8 cellular contexts compared by ENCODE assay signal in the genomic region with DNA sequence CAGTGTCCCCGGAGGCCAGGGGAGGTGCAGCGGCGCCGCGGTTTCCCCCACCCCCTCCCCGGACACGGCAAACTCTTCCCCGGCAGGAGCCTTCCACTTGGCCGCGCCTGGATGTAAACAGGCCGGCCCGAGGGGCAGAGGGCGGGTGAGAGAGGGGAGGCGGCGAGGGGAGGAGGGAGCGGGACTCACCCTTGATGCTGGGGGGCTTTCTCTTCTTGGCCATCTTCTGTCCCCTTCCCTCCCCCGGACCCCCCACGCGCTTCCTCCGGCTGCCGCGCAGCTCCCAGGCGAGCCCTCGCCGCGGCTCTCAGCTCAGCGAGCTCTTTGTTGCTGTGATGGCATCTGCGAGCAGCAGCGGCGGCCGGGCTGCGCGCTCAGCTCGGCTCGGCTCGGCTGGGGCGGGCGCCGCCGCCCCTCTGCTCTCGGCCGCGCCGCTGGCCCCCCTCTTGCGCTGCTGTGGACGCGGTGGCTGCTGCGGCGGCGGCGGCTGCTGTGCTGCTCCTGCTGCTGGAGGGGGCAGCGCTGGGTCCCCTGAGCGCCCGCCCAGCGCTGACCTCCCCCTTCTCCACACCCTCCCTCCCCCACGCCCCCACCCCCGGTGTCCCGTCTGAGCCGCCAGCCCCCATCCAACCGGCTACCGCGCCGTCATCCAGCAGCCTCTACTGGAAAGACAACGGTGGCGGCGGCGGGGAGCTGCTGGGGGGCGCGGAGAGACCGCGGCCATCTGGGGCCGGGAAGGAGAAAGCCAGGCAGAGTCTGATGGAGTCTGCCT. TPM values are rescaled to one million over a fixed set of nuclear protein-coding genes. Genes with fewer than 3 reads are reported as not detected.
DNase-seq lines count a peak whose midpoint lies in the region; ATAC-seq, FAIRE-seq and TF ChIP-seq lines count a peak whose summit lies in the region.

No MANE protein-coding gene starts in this region.

- H3K27me3 Mint-ChIP-seq in activated T-cell treated with anti-CD3 and anti-CD28 coated beads, Interleukin-2, amount 50 U/mL, for 72 hours (ENCODE audit: low read depth): peaks cover 90% of the 10 kb centered on the region
- peaks cover 38% of the 10 kb centered on the region for H3K27me3 Mint-ChIP-seq in neural crest cell (ENCODE audit: low read depth)

- H3K9me3 Mint-ChIP-seq in activated T-cell treated with anti-CD3 and anti-CD28 coated beads, Interleukin-2, amount 50 U/mL, for 72 hours: peaks cover 0 to 3% of the 10 kb centered on the region in 2 donors
- peaks cover 2% of the 10 kb centered on the region for H3K9me3 Mint-ChIP-seq in neural crest cell

- peak overlapping the region; percentile 99 for H3K4me2 ChIP-seq in A549

- CTCF ChIA-PET in A549 (lab: Yijun Ruan, JAX): interaction anchor here (0.6 to 2.2 kb wide), 4 partner anchors 11 to 145 kb away, joined by 3 to 8 read pairs (median 4); no protein-coding TSS in a partner anchor

- H3K27ac Mint-ChIP-seq in activated T-cell treated with anti-CD3 and anti-CD28 coated beads, Interleukin-2, amount 50 U/mL, for 72 hours: no peak overlapping the region
- H3K27ac Mint-ChIP-seq in neural crest cell (ENCODE audit: unreplicated experiment): no peak overlapping the region

- no peak for FAIRE-seq in A549 (lab: Jason Lieb, UNC)

- peaks cover 17% of the 10 kb centered on the region for H3K4me1 Mint-ChIP-seq in activated T-cell treated with anti-CD3 and anti-CD28 coated beads, Interleukin-2, amount 50 U/mL, for 72 hours (ENCODE audit: low read depth)
- peaks cover 25% of the 10 kb centered on the region for H3K4me1 Mint-ChIP-seq in neural crest cell

- H3K27ac ChIP-seq in A549: peak overlapping the region in 1 of 2 experiments; percentile 63; a peak in 3 of 6 replicates

- in situ Hi-C loops in GM13977 (cut with MboI; ENCODE audit: low pct_unique_long_range_greater_than_20kb, low sequenced_read_pairs, unreplicated experiment): no loop called here

- H3K4me1 ChIP-seq in A549: no peaks in the 10 kb centered on the region

- H3K4me3 ChIP-seq in A549 (peak overlapping the region; percentile 56), fibroblast of villous mesenchyme (ENCODE audit: low read depth, low read length) (peak overlapping the region; percentile 51)
- H3K4me3 ChIP-seq in Jurkat, Clone E6-1 (ENCODE audit: low read length): peak overlapping the region; percentile 83

- TF ChIP-seq RAD21 in A549 (conservative IDR thresholded peaks at IDR 0.05 in 1 of 2, IDR thresholded peaks at IDR 0.05 in 1 of 2): no peak

- no peak for TF ChIP-seq CTCF in A549 (IDR thresholded peaks at IDR 0.05)
- TF ChIP-seq CTCF in GM13977 (IDR thresholded peaks at IDR 0.05; ENCODE audit: extremely low read depth, insufficient read depth, missing control alignments): no peak
- no peak for TF ChIP-seq CTCF in fibroblast of villous mesenchyme (IDR thresholded peaks at IDR 0.05; ENCODE audit: insufficient read depth, low read depth, low read length)
- no peak for TF ChIP-seq CTCF in neural crest cell (conservative IDR thresholded peaks at IDR 0.05)

- no peak for TF ChIP-seq EP300 in A549 (IDR thresholded peaks at IDR 0.05)

- WGBS in A549 (ENCODE audit: missing lambda C conversion rate): 1% methylated on average over 19 of the region's 72 CpGs

- peaks cover 0 to 2% of the 10 kb centered on the region in 2 donors for H3K36me3 Mint-ChIP-seq in activated T-cell treated with anti-CD3 and anti-CD28 coated beads, Interleukin-2, amount 50 U/mL, for 72 hours (ENCODE audit: insufficient read depth in 2 of 2)
- H3K36me3 Mint-ChIP-seq in neural crest cell (ENCODE audit: low read depth): peaks cover 2% of the 10 kb centered on the region

- peak; percentile 66 for ATAC-seq in A549
- ATAC-seq in activated T-cell treated with anti-CD3 and anti-CD28 coated beads, Interleukin-2, amount 50 U/mL, for 72 hours (replicated peaks in 1 of 2): peak; percentile 70 to 73

- peak overlapping the region; percentile 65 for H3K4me3 Mint-ChIP-seq in activated T-cell treated with anti-CD3 and anti-CD28 coated beads, Interleukin-2, amount 50 U/mL, for 72 hours
- H3K4me3 Mint-ChIP-seq in neural crest cell: peak overlapping the region; percentile 87

- POLR2A ChIA-PET in A549 (lab: Yijun Ruan, JAX): no interaction called here

- DNase-seq in A549 (ENCODE audit: low read depth in 1 of 2, low spot score in 1 of 2): peak in 1 of 2 experiments; percentile 10
- peak; percentile 62 for DNase-seq in GM13977 (ENCODE audit: low spot score)
- DNase-seq in Jurkat, Clone E6-1 (ENCODE audit: low read depth, low spot score): no peak
- peak; percentile 21 to 38 for DNase-seq in activated T-cell treated with anti-CD3 and anti-CD28 coated beads, Interleukin-2, amount 50 U/mL, for 72 hours
- peak; percentile 28 for DNase-seq in fibroblast of villous mesenchyme (ENCODE audit: low read depth)
- DNase-seq in neural crest cell (ENCODE audit: low read depth, low spot score): peak; percentile 52
- no peak for DNase-seq in T-helper 9 cell
- DNase-seq in effector CD8-positive, alpha-beta T cell (lab: John Stamatoyannopoulos, UW): no peak

- no peaks in the 10 kb centered on the region for H3K9me3 ChIP-seq in A549

- no peak for TF ChIP-seq POLR2A in A549 (IDR thresholded peaks at IDR 0.05; ENCODE audit: low read length)

TF ChIP-seq in A549, 52 proteins besides CTCF, POLR2A, EP300 and RAD21:
- no peak for TF ChIP-seq EHMT2 (IDR thresholded peaks at IDR 0.05; ENCODE audit: low read depth)
- TF ChIP-seq, protein P1, sequence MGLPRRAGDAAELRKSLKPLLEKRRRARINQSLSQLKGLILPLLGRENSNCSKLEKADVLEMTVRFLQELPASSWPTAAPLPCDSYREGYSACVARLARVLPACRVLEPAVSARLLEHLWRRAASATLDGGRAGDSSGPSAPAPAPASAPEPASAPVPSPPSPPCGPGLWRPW (IDR thresholded peaks at IDR 0.05): no peak
- TF ChIP-seq, protein P2, sequence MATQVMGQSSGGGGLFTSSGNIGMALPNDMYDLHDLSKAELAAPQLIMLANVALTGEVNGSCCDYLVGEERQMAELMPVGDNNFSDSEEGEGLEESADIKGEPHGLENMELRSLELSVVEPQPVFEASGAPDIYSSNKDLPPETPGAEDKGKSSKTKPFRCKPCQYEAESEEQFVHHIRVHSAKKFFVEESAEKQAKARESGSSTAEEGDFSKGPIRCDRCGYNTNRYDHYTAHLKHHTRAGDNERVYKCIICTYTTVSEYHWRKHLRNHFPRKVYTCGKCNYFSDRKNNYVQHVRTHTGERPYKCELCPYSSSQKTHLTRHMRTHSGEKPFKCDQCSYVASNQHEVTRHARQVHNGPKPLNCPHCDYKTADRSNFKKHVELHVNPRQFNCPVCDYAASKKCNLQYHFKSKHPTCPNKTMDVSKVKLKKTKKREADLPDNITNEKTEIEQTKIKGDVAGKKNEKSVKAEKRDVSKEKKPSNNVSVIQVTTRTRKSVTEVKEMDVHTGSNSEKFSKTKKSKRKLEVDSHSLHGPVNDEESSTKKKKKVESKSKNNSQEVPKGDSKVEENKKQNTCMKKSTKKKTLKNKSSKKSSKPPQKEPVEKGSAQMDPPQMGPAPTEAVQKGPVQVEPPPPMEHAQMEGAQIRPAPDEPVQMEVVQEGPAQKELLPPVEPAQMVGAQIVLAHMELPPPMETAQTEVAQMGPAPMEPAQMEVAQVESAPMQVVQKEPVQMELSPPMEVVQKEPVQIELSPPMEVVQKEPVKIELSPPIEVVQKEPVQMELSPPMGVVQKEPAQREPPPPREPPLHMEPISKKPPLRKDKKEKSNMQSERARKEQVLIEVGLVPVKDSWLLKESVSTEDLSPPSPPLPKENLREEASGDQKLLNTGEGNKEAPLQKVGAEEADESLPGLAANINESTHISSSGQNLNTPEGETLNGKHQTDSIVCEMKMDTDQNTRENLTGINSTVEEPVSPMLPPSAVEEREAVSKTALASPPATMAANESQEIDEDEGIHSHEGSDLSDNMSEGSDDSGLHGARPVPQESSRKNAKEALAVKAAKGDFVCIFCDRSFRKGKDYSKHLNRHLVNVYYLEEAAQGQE (IDR thresholded peaks at IDR 0.05): no peak
- TF ChIP-seq, protein P3, sequence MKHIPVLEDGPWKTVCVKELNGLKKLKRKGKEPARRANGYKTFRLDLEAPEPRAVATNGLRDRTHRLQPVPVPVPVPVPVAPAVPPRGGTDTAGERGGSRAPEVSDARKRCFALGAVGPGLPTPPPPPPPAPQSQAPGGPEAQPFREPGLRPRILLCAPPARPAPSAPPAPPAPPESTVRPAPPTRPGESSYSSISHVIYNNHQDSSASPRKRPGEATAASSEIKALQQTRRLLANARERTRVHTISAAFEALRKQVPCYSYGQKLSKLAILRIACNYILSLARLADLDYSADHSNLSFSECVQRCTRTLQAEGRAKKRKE (CRISPR knock-in tag; IDR thresholded peaks at IDR 0.05; ENCODE audit: low read depth): no peak

RNA-seq across cellular contexts. Expression of a gene that starts 4.9 kb away (rescaled TPM):
- polyA plus RNA-seq in A549 (2011; rRNA removed) (1.5 and 1.6 TPM in 2 replicates), A549 (2017; fragmentation: RNase III; extraction: RNeasy Plus Mini Kit Qiagen cat#74134 plus additional on column Dnase treatment) (0.10 to 0.16 TPM (median 0.14 TPM) in 3 replicates)
- polyA plus RNA-seq in A549 (2012; cell fraction: cytosol; rRNA removed): 0.04 TPM in 2 replicates
- polyA plus RNA-seq in A549 (2012; cell fraction: nucleus; rRNA removed): 0.07 and 0.15 TPM in 2 replicates
- polyA minus RNA-seq in A549 (2011; rRNA and poly(A)+ RNA removed): 0.58 and 0.66 TPM in 2 replicates
- polyA plus RNA-seq in Jurkat, Clone E6-1 (2012; ENCODE audit: insufficient read depth, insufficient read length): 0.90 TPM
- under 1 TPM in 1 of 2 donors, not detected in 1; 0.70 TPM for total RNA-seq in activated T-cell treated with anti-CD3 and anti-CD28 coated beads, Interleukin-2, amount 50 U/mL, for 72 hours
- total RNA-seq in fibroblast of villous mesenchyme (under 0.01 TPM in 2 replicates), neural crest cell (9.7 and 10.0 TPM in 2 replicates)

Comparison
In these comparisons a context has a peak if more than half of its experiments do, and no peak if none do; other contexts are left out.
1. DNase-seq: peak in GM13977 (single experiment), activated T-cell treated with anti-CD3 and anti-CD28 coated beads, Interleukin-2, amount 50 U/mL, for 72 hours (2 of 2), fibroblast of villous mesenchyme (single experiment) and neural crest cell (single experiment); none in Jurkat, Clone E6-1 (single experiment), T-helper 9 cell (single experiment) and effector CD8-positive, alpha-beta T cell (single experiment).
2. Peak in every context shown above with its lines, with median percentiles within 50 percentile points of each other: H3K4me3 ChIP-seq.